Comparison of ENCODE assay signal across 20 cellular contexts in the genomic region with DNA sequence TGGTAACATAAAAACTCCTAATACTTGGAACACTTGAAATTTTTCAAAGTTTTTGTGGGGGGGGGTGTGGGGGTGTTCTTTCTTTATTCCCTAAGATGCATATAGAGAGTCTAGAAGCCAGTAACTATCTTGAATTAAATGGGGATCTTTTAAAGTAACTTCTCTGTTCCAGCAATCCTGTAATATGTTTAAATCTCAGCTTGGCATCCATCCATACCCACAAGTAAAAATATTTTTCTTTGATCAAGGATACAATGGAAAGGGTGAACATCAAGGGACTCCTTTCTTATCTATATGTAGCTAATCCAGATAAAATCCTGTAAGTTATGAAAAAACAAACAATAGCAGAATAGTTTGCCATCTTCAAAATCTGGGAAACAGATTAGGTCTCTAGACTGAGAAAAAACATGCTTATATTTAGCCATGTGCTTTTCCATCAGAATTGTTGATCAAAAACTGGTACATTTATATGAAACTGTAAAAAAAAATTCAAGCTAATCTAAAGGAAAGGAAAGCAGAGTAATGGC.
"Had no signal": no experiment of that assay in that cellular context is flagged by ENCODE, and none has a peak within 500 bp of the region (broad histone marks: within the 10 kb centered on the region; RNA-seq: fewer than 3 reads in every experiment).

No MANE protein-coding gene starts in this region.

- H3K36me3 ChIP-seq: heart left ventricle, spleen had no signal

- H3K9me3 Mint-ChIP-seq: activated CD4-positive, alpha-beta T cell treated with anti-CD3 and anti-CD28 coated beads, Interleukin-2, amount 10 ng/mL, durations not matched to agents 7 days and 5 days; endodermal cell had no signal

- H3K36me3 Mint-ChIP-seq: activated naive CD4-positive, alpha-beta T cell treated with anti-CD3 and anti-CD28 coated beads, Interleukin-2, amount 10 ng/mL, durations not matched to agents 7 days and 5 days; brain; naive B cell; stimulated activated naive B cell treated with anti-CD40 and anti-IgM and Interleukin-4, amounts not matched to agents 10 μg/mL and 1 μg/mL and 100 μg/mL, for 72 hours; WTC11 had no signal

- H3K27ac Mint-ChIP-seq: activated CD4-positive, alpha-beta T cell treated with anti-CD3 and anti-CD28 coated beads, Interleukin-2, amount 10 ng/mL, durations not matched to agents 7 days and 5 days; activated naive CD4-positive, alpha-beta T cell treated with anti-CD3 and anti-CD28 coated beads, Interleukin-2, amount 10 ng/mL, durations not matched to agents 7 days and 5 days; activated T-helper 17 cell treated with anti-CD3 and anti-CD28 coated beads, Interleukin-2, amount 50 U/mL, for 72 hours; endodermal cell; naive B cell; stimulated activated naive B cell treated with anti-CD40 and anti-IgM and Interleukin-4, amounts not matched to agents 10 μg/mL and 1 μg/mL and 100 μg/mL, for 72 hours; T-helper 1 cell treated with Interleukin-12 subunit alpha and Interleukin-12 subunit beta and Interleukin-4 antibody, amounts not matched to agents 30 μg/mL and 1 μg/mL, for 36 hours; type B pancreatic cell; WTC11 had no signal

- H3K4me1 Mint-ChIP-seq: activated CD4-positive, alpha-beta T cell treated with anti-CD3 and anti-CD28 coated beads, Interleukin-2, amount 10 ng/mL, durations not matched to agents 7 days and 5 days; activated naive CD4-positive, alpha-beta T cell treated with anti-CD3 and anti-CD28 coated beads, Interleukin-2, amount 10 ng/mL, durations not matched to agents 7 days and 5 days; activated T-helper 17 cell treated with anti-CD3 and anti-CD28 coated beads, Interleukin-2, amount 50 U/mL, for 72 hours; endodermal cell; naive B cell; stimulated activated naive B cell treated with anti-CD40 and anti-IgM and Interleukin-4, amounts not matched to agents 10 μg/mL and 1 μg/mL and 100 μg/mL, for 72 hours; WTC11 had no signal

- H3K4me1 ChIP-seq: spleen had no signal

- H3K4me3 ChIP-seq: heart left ventricle, SK-N-MC, spleen had no signal

- DNase-seq: activated CD4-positive, alpha-beta T cell treated with anti-CD3 and anti-CD28 coated beads, Interleukin-2, amount 10 ng/mL, durations not matched to agents 7 days and 5 days; activated CD8-positive, alpha-beta memory T cell treated with anti-CD3 and anti-CD28 coated beads for 24 hours; activated naive CD4-positive, alpha-beta T cell treated with anti-CD3 and anti-CD28 coated beads, Interleukin-2, amount 10 ng/mL, durations not matched to agents 7 days and 5 days; cerebellar nuclear complex; endodermal cell; foreskin melanocyte; heart left ventricle; midbrain; naive B cell; right cardiac atrium; spleen; stimulated activated CD4-positive, alpha-beta T cell treated with anti-CD3 and anti-CD28 coated beads, Interleukin-1b, Interleukin-23, amount 100 ng/mL, for 48 hours; stimulated activated naive B cell treated with anti-CD40 and anti-IgM and Interleukin-4, amounts not matched to agents 10 μg/mL and 1 μg/mL and 100 μg/mL, for 72 hours; substantia nigra had no signal

- H3K4me3 Mint-ChIP-seq: activated CD4-positive, alpha-beta T cell treated with anti-CD3 and anti-CD28 coated beads, Interleukin-2, amount 10 ng/mL, durations not matched to agents 7 days and 5 days; activated naive CD4-positive, alpha-beta T cell treated with anti-CD3 and anti-CD28 coated beads, Interleukin-2, amount 10 ng/mL, durations not matched to agents 7 days and 5 days; activated T-helper 17 cell treated with anti-CD3 and anti-CD28 coated beads, Interleukin-2, amount 50 U/mL, for 72 hours; brain; endodermal cell; naive B cell; stimulated activated naive B cell treated with anti-CD40 and anti-IgM and Interleukin-4, amounts not matched to agents 10 μg/mL and 1 μg/mL and 100 μg/mL, for 72 hours; T-helper 1 cell treated with Interleukin-12 subunit alpha and Interleukin-12 subunit beta and Interleukin-4 antibody, amounts not matched to agents 30 μg/mL and 1 μg/mL, for 36 hours; type B pancreatic cell; WTC11 had no signal

- H3K9me3 ChIP-seq: spleen had no signal

- H3K27me3 Mint-ChIP-seq: activated CD4-positive, alpha-beta T cell treated with anti-CD3 and anti-CD28 coated beads, Interleukin-2, amount 10 ng/mL, durations not matched to agents 7 days and 5 days; activated naive CD4-positive, alpha-beta T cell treated with anti-CD3 and anti-CD28 coated beads, Interleukin-2, amount 10 ng/mL, durations not matched to agents 7 days and 5 days; activated T-helper 17 cell treated with anti-CD3 and anti-CD28 coated beads, Interleukin-2, amount 50 U/mL, for 72 hours; brain; naive B cell; type B pancreatic cell had no signal

- H3K27me3 ChIP-seq: heart left ventricle, spleen had no signal

- H3K27ac ChIP-seq: SK-N-MC, spleen had no signal
